ENCODE assay signal across 20 cellular contexts in genomic region chrX:40514376-40514775, GRCh38.
"Had no signal": no experiment of that assay in that cellular context is flagged by ENCODE, and none has a peak within 500 bp of the region (broad histone marks: within the 10 kb centered on the region; RNA-seq: fewer than 3 reads in every experiment).

No MANE protein-coding gene starts in this region.

- H3K36me3 ChIP-seq: ascending aorta, cardiac muscle cell, gastroesophageal sphincter, left lung, right atrium auricular region, transverse colon had no signal

- H3K4me1 ChIP-seq: ascending aorta, gastroesophageal sphincter, left lung, right atrium auricular region, transverse colon had no signal

- ATAC-seq: activated naive CD8-positive, alpha-beta T cell treated with anti-CD3 and anti-CD28 coated beads, Interleukin-2, amount 50 U/mL, for 24 hours; activated T-helper 17 cell treated with anti-CD3 and anti-CD28 coated beads, Interleukin-2, amount 50 U/mL, for 72 hours; gastroesophageal sphincter; left lung; natural killer cell had no signal

- DNase-seq: activated CD4-positive, alpha-beta T cell treated with anti-CD3 and anti-CD28 coated beads, Interleukin-2, amount 50 U/mL, for 4 hours; activated CD4-positive, CD25-positive, alpha-beta regulatory T cell treated with anti-CD3 and anti-CD28 coated beads, Interleukin-2, amount 50 U/mL, for 72 hours; activated naive CD4-positive, alpha-beta T cell treated with anti-CD3 and anti-CD28 coated beads for 36 hours; activated naive CD8-positive, alpha-beta T cell treated with anti-CD3 and anti-CD28 coated beads, Interleukin-2, amount 50 U/mL, for 24 hours; erythroblast; islet precursor cell; left lung; mesendoderm; natural killer cell; posterior cingulate gyrus; stimulated activated CD4-positive, alpha-beta T cell treated with anti-CD3 and anti-CD28 coated beads, Interleukin-15, amount 100 ng/mL, for 24 hours; stimulated activated CD4-positive, alpha-beta T cell treated with anti-CD3 and anti-CD28 coated beads, Interleukin-4, amount 100 ng/mL, for 1 hour; stimulated activated naive CD4-positive, alpha-beta T cell treated with Interleukin-2 at 50 U/mL for 16 hours; transverse colon had no signal

- H3K4me3 ChIP-seq: ascending aorta, cardiac muscle cell, gastroesophageal sphincter, left lung, right atrium auricular region, skin epidermis, transverse colon had no signal

- H3K9me3 ChIP-seq: ascending aorta, gastroesophageal sphincter, left lung, right atrium auricular region, transverse colon had no signal

- H3K27me3 ChIP-seq: ascending aorta, cardiac muscle cell, gastroesophageal sphincter, left lung, right atrium auricular region, transverse colon had no signal

- H3K27ac ChIP-seq: ascending aorta, cardiac muscle cell, gastroesophageal sphincter, left lung, right atrium auricular region, skin epidermis, transverse colon had no signal
